In the genomic region with DNA sequence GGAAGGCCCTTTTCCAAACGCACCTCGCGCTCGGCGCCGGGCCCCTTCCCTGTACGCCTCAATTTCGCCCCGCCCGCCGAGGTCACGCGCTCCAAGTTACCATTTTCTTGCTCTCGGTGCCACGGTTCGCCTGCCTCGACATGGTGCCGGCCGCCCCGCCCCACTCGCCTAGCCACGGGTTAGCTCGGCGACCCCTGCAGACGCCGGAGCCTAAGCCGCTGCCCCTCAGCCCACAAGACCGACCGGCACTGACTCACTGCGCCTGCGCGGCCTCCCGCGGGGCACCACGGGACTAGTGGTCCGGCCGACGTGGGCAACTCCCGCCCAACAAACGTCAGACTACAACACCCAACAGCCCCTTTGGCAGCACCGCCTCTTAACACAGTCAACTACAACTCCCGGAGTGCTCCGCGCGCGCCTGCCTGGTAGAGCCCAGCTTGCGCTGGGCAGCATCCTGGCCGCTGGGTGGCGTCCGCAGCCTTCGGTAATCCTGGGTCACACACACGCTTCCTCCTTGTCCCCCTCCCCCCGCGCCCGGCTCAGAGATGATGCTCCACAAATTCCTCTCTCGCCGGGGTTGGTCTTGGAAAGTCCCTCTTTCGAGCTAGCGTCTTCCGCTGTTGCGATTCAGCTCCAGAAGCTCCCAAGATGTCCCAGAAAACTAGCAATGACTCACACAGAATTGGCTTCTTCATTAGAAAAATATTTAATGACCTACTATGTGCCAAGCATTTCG, we compare ENCODE assay signal across 8 cellular contexts. TPM values are rescaled to one million over a fixed set of nuclear protein-coding genes. Genes with fewer than 3 reads are reported as not detected.
DNase-seq lines count a peak whose midpoint lies in the region; ATAC-seq, FAIRE-seq and TF ChIP-seq lines count a peak whose summit lies in the region.

A gene (minus strand): TSS at position 250 of the 736 bp plus-strand sequence. CDS start 108 bp downstream, at position 142.

- H3K9ac ChIP-seq in kidney (ENCODE audit: low read length in 2 of 2): peak within 1 kb of the TSS; percentile 62 to 85

- H3K27me3 ChIP-seq in BJ (ENCODE audit: control insufficient read depth, insufficient read depth, low read length): no peaks in the 10 kb centered on the region

- no peaks in the 10 kb centered on the region for H3K36me3 ChIP-seq in BJ (ENCODE audit: control insufficient read depth, insufficient read depth, low read length)
- no peaks in the 10 kb centered on the region for H3K36me3 ChIP-seq in kidney (ENCODE audit: control insufficient read depth in 1 of 2, insufficient read depth in 2 of 2, low read length in 2 of 2)

- peak; percentile 79 for TF ChIP-seq POLR2A in GM19193 (IDR thresholded peaks at IDR 0.05; ENCODE audit: extremely low read depth, insufficient read depth, insufficient read length)

- peak; percentile 96 for TF ChIP-seq CTCF in BJ (IDR thresholded peaks at IDR 0.05; ENCODE audit: insufficient read depth, low read depth, low read length)
- TF ChIP-seq CTCF in kidney (IDR thresholded peaks at IDR 0.05; ENCODE audit: borderline replicate concordance, extremely low read depth, insufficient read depth): peak; percentile 92

- H3K4me1 ChIP-seq in kidney (ENCODE audit: control insufficient read depth in 1 of 2, insufficient read depth in 1 of 2, low read depth in 1 of 2, low read length in 2 of 2): peaks cover 14 to 19% of the 10 kb centered on the region in 2 donors

- peak; percentile 90 for ATAC-seq in HG03439 (IDR thresholded peaks at IDR 0.05; ENCODE audit: unreplicated experiment)

- H3K9me3 ChIP-seq in kidney (ENCODE audit: control insufficient read depth in 1 of 2, low read length in 2 of 2): no peaks in the 10 kb centered on the region

- DNase-seq in BJ (ENCODE audit: low read depth): peak; percentile 99
- peak; percentile 100 for DNase-seq in NCI-H510A (lab: John Stamatoyannopoulos, UW)
- DNase-seq in activated CD4-positive, alpha-beta T cell treated with anti-CD3 and anti-CD28 coated beads for 1 hour: peak; percentile 99
- DNase-seq in cerebellum (ENCODE audit: low spot score): peak; percentile 99
- peak; percentile 100 for DNase-seq in kidney
- DNase-seq in stimulated activated CD4-positive, alpha-beta T cell treated with anti-CD3 and anti-CD28 coated beads, Interleukin-15, amount 100 ng/mL, for 24 hours: peak; percentile 100

- POLR2A ChIA-PET in BJ (lab: Charles Lee): interaction anchor here (0.6 to 3.2 kb wide), 3 partner anchors 12 to 97 kb away, joined by 3 to 9 read pairs (median 7); a partner anchor contains a TSS

- peak; percentile 74 for FAIRE-seq in kidney (lab: Jason Lieb, UNC)

- CTCF ChIA-PET in BJ (lab: Yijun Ruan, JAX): interaction anchor here (0.5 to 4.3 kb wide), 55 partner anchors 11 to 1385 kb away, joined by 3 to 94 read pairs (median 4); a partner anchor contains a TSS

- intact Hi-C loops in kidney (cut with DNase I): no loop called here

- H3K4me3 ChIP-seq in BJ (ENCODE audit: low read depth, low read length) (peak within 1 kb of the TSS; percentile 97), kidney (ENCODE audit: low read length in 2 of 2) (peak within 1 kb of the TSS; percentile 76 to 96)

- peak within 1 kb of the TSS; percentile 94 to 99 for H3K27ac ChIP-seq in kidney (ENCODE audit: low read depth in 2 of 2, low read length in 2 of 2)

RNA-seq across cellular contexts. Expression of the gene that starts here (rescaled TPM):
- polyA plus RNA-seq in BJ (2011; rRNA removed) (65.4 and 95.8 TPM in 2 replicates), kidney (ENCODE audit: insufficient read depth, low read depth, low replicate concordance) (102 TPM)
- polyA minus RNA-seq in BJ (2011; rRNA and poly(A)+ RNA removed): 13.6 and 19.6 TPM in 2 replicates
- total RNA-seq in cerebellum (33.7 TPM), kidney (58.4 TPM)

Comparison
In these comparisons a context has a peak if more than half of its experiments do, and no peak if none do; other contexts are left out.
1. Peak in every context shown above with its lines: DNase-seq, ATAC-seq, H3K4me3 ChIP-seq and H3K27ac ChIP-seq.